20 cellular contexts compared by ENCODE assay signal in genomic region chr10:114575417-114576131, GRCh38.
DNase-seq lines count a peak whose midpoint lies in the region; ATAC-seq and TF ChIP-seq lines count a peak whose summit lies in the region.
"Had no signal": no experiment of that assay in that cellular context is flagged by ENCODE, and none has a peak within 500 bp of the region (broad histone marks: within the 10 kb centered on the region; RNA-seq: fewer than 3 reads in every experiment).

No MANE protein-coding gene starts in this region.

- peaks cover 1% of the 10 kb centered on the region for H3K36me3 Mint-ChIP-seq in T-helper 2 cell treated with Interferon-gamma antibody and Interleukin-4, amounts not matched to agents 5 μg/mL and 100 μg/mL, for 36 hours (ENCODE audit: low read depth)
- H3K36me3 Mint-ChIP-seq: brain, IgD-negative memory B cell had no signal

- peaks cover 14% of the 10 kb centered on the region for H3K27me3 Mint-ChIP-seq in T-helper 2 cell treated with Interferon-gamma antibody and Interleukin-4, amounts not matched to agents 5 μg/mL and 100 μg/mL, for 36 hours (ENCODE audit: low read depth)
- H3K27me3 Mint-ChIP-seq: activated T-helper 17 cell treated with anti-CD3 and anti-CD28 coated beads, Interleukin-2, amount 50 U/mL, for 72 hours; brain had no signal

- H3K36me3 ChIP-seq in Panc1 (ENCODE audit: control insufficient read depth, insufficient read depth, low read length) (peaks cover 7% of the 10 kb centered on the region), gastrocnemius medialis (no peaks in the 10 kb centered on the region)
- H3K36me3 ChIP-seq: vagina had no signal

- BruUV-seq in Panc1 (replicated peaks; lab: Mats Ljungman, UMichigan): no TSS peak

- H3K27ac ChIP-seq in Panc1 (ENCODE audit: low read length): peak overlapping the region; percentile 27; the same call in 1 of the 2 replicates
- peak overlapping the region in 1 of 2 donors; percentile 65 for H3K27ac ChIP-seq in coronary artery
- H3K27ac ChIP-seq in gastrocnemius medialis: peak overlapping the region; percentile 65 to 75 (median 72)
- H3K27ac ChIP-seq: SK-N-MC, vagina, VCaP had no signal

- POLR2A ChIA-PET in Panc1 (lab: Charles Lee): interaction anchor here (0.7 kb wide), 1 partner anchor 13 kb away, joined by 3 read pairs; no protein-coding TSS in a partner anchor

- H3K4me3 ChIP-seq in Panc1 (ENCODE audit: low read depth in 2 of 2, low read length in 2 of 2): no peak overlapping the region
- peak overlapping the region; percentile 24 for H3K4me3 ChIP-seq in coronary artery
- peak overlapping the region in 1 of 4 donors; percentile 37 for H3K4me3 ChIP-seq in gastrocnemius medialis
- H3K4me3 ChIP-seq: SK-N-MC had no signal

- in situ Hi-C loops in Panc1 (cut with HindIII; ENCODE audit: low pct_unique_long_range_greater_than_20kb, low sequenced_read_pairs) (no loop called here), gastrocnemius medialis (cut with MboI; ENCODE audit: low sequenced_read_pairs in 4 of 4) (no loop called here)

- no peak overlapping the region for H3K27ac Mint-ChIP-seq in T-helper 2 cell treated with Interferon-gamma antibody and Interleukin-4, amounts not matched to agents 5 μg/mL and 100 μg/mL, for 36 hours
- H3K27ac Mint-ChIP-seq: activated CD4-positive, alpha-beta T cell treated with anti-CD3 and anti-CD28 coated beads, Interleukin-2, amount 10 ng/mL, durations not matched to agents 7 days and 5 days; activated T-helper 17 cell treated with anti-CD3 and anti-CD28 coated beads, Interleukin-2, amount 50 U/mL, for 72 hours; IgD-negative memory B cell; T-helper 17 cell had no signal

- peak; percentile 12 for TF ChIP-seq POLR2A in gastrocnemius medialis (IDR thresholded peaks at IDR 0.05)

- intact Hi-C loops in Panc1 (cut with micrococcal nuclease; ENCODE audit: unreplicated experiment): no loop called here
- intact Hi-C loops in gastrocnemius medialis (cut with DNase I; ENCODE audit: low total_unique reads): loop anchor here (5.0 kb wide), 1 partner anchor 37 kb away; no protein-coding TSS in a partner anchor

- H3K4me1 ChIP-seq in Panc1 (ENCODE audit: control insufficient read depth, insufficient read depth, low read length): peaks cover 34% of the 10 kb centered on the region
- H3K4me1 ChIP-seq in gastrocnemius medialis: peaks cover 22% of the 10 kb centered on the region in 2 donors

- no peaks in the 10 kb centered on the region for H3K9me3 Mint-ChIP-seq in T-helper 2 cell treated with Interferon-gamma antibody and Interleukin-4, amounts not matched to agents 5 μg/mL and 100 μg/mL, for 36 hours
- H3K9me3 Mint-ChIP-seq: activated CD4-positive, alpha-beta T cell treated with anti-CD3 and anti-CD28 coated beads, Interleukin-2, amount 10 ng/mL, durations not matched to agents 7 days and 5 days; activated T-helper 17 cell treated with anti-CD3 and anti-CD28 coated beads, Interleukin-2, amount 50 U/mL, for 72 hours; brain; IgD-negative memory B cell had no signal

- H3K27me3 ChIP-seq in Panc1 (ENCODE audit: control insufficient read depth, insufficient read depth, low read length): no peaks in the 10 kb centered on the region
- no peaks in the 10 kb centered on the region for H3K27me3 ChIP-seq in gastrocnemius medialis
- H3K27me3 ChIP-seq: vagina had no signal

- H3K9me3 ChIP-seq in Panc1 (ENCODE audit: control insufficient read depth, insufficient read depth, low read depth, low read length) (no peaks in the 10 kb centered on the region), gastrocnemius medialis (no peaks in the 10 kb centered on the region)
- H3K9me3 ChIP-seq: vagina had no signal

- H3K4me3 Mint-ChIP-seq in T-helper 2 cell treated with Interferon-gamma antibody and Interleukin-4, amounts not matched to agents 5 μg/mL and 100 μg/mL, for 36 hours: no peak overlapping the region
- H3K4me3 Mint-ChIP-seq: activated CD4-positive, alpha-beta T cell treated with anti-CD3 and anti-CD28 coated beads, Interleukin-2, amount 10 ng/mL, durations not matched to agents 7 days and 5 days; activated T-helper 17 cell treated with anti-CD3 and anti-CD28 coated beads, Interleukin-2, amount 50 U/mL, for 72 hours; brain; IgD-negative memory B cell; T-helper 17 cell had no signal

- DNase-seq in Panc1 (ENCODE audit: low read depth, low spot score) (no peak), coronary artery (ENCODE audit: low spot score) (no peak), left lobe of liver (ENCODE audit: low spot score) (peak; percentile 71), gastrocnemius medialis (peak in 1 of 2 donors; percentile 38), NOMO-1 (lab: John Stamatoyannopoulos, UW; ENCODE audit: unreplicated experiment in 2 of 2) (no peak)
- DNase-seq in T-helper 2 cell treated with Interferon-gamma antibody and Interleukin-4, amounts not matched to agents 5 μg/mL and 100 μg/mL, for 36 hours (ENCODE audit: low spot score): no peak
- no peak for DNase-seq in stimulated activated CD8-positive, alpha-beta memory T cell treated with anti-CD3 and anti-CD28 coated beads, Interleukin-4, amount 100 ng/mL, for 48 hours
- DNase-seq: activated CD4-positive, alpha-beta T cell treated with anti-CD3 and anti-CD28 coated beads, Interleukin-2, amount 10 ng/mL, durations not matched to agents 7 days and 5 days; activated CD8-positive, alpha-beta memory T cell treated with anti-CD3 and anti-CD28 coated beads, Interleukin-2, amount 50 U/mL, for 4 hours; cortex of kidney; NCI-H1417; NCI-H2107; T-helper 17 cell had no signal

- CTCF ChIA-PET in Panc1 (lab: Charles Lee): no interaction called here

- H3K4me1 Mint-ChIP-seq in T-helper 2 cell treated with Interferon-gamma antibody and Interleukin-4, amounts not matched to agents 5 μg/mL and 100 μg/mL, for 36 hours (ENCODE audit: low read depth): no peaks in the 10 kb centered on the region
- H3K4me1 Mint-ChIP-seq: activated CD4-positive, alpha-beta T cell treated with anti-CD3 and anti-CD28 coated beads, Interleukin-2, amount 10 ng/mL, durations not matched to agents 7 days and 5 days; activated T-helper 17 cell treated with anti-CD3 and anti-CD28 coated beads, Interleukin-2, amount 50 U/mL, for 72 hours; brain; IgD-negative memory B cell had no signal

- TF ChIP-seq CTCF in Panc1 (IDR thresholded peaks at IDR 0.05) (no peak), coronary artery (IDR thresholded peaks at IDR 0.05) (no peak), gastrocnemius medialis (IDR thresholded peaks at IDR 0.05 in 4 of 5, conservative IDR thresholded peaks at IDR 0.05 in 1 of 5) (no peak)

- 0 out of 2 replicates have a peak, but pooled peaks have one; percentile 18 for ATAC-seq in Panc1
- ATAC-seq in left lobe of liver: peak; percentile 71
- peak in 1 of 2 donors; percentile 45 for ATAC-seq in gastrocnemius medialis
- no peak for ATAC-seq in HG02571 (IDR thresholded peaks at IDR 0.05; ENCODE audit: unreplicated experiment)
- ATAC-seq: activated T-helper 17 cell treated with anti-CD3 and anti-CD28 coated beads, Interleukin-2, amount 50 U/mL, for 72 hours; T-helper 17 cell had no signal
